Comparison of ENCODE assay signal across 24 cellular contexts in genomic region chr7:26459794-26460193, GRCh38.
DNase-seq lines count a peak whose midpoint lies in the region; ATAC-seq, FAIRE-seq and TF ChIP-seq lines count a peak whose summit lies in the region.
"Had no signal": no experiment of that assay in that cellular context is flagged by ENCODE, and none has a peak within 500 bp of the region (broad histone marks: within the 10 kb centered on the region; RNA-seq: fewer than 3 reads in every experiment).

No MANE protein-coding gene starts in this region.

- H3K4me1 ChIP-seq in body of pancreas, result peaks cover 23% of the 10 kb centered on the region
- no peaks in the 10 kb centered on the region for H3K4me1 ChIP-seq in mesenchymal stem cell (ENCODE audit: control insufficient read depth, insufficient read depth, low read depth, low read length)
- H3K4me1 ChIP-seq in pancreas, result peaks cover 12 to 21% (median 14%) of the 10 kb centered on the region in 3 donors
- 0 out of 2 replicates have a peak, but pooled peaks cover 6% of the 10 kb centered on the region for H3K4me1 ChIP-seq in HepG2 (ENCODE audit: insufficient read depth, low read length)
- H3K4me1 ChIP-seq: A549 had no signal

- H3K23ac ChIP-seq in mesenchymal stem cell (ENCODE audit: low read length in 2 of 2), result no peak overlapping the region

- peak; percentile 48 for ATAC-seq in body of pancreas
- peak; percentile 24 to 56 (median 33) for ATAC-seq in pancreas
- no peak for ATAC-seq in GM21723 (IDR thresholded peaks at IDR 0.05; ENCODE audit: unreplicated experiment)
- ATAC-seq in GM18520 (IDR thresholded peaks at IDR 0.05; ENCODE audit: unreplicated experiment), result no peak
- no peak for ATAC-seq in HepG2
- no peak for ATAC-seq in GM19035 (IDR thresholded peaks at IDR 0.05; ENCODE audit: unreplicated experiment)
- ATAC-seq: A549, HCT116, K562 had no signal

- no peak for TF ChIP-seq RAD21 in HepG2 (CRISPR knock-in tag; IDR thresholded peaks at IDR 0.05)

- H3K9ac ChIP-seq in mesenchymal stem cell (ENCODE audit: low read length) (no peak overlapping the region), HepG2 (ENCODE audit: insufficient read depth, low read depth, low read length) (no peak overlapping the region)

- H2BK15ac ChIP-seq in mesenchymal stem cell (ENCODE audit: low read depth, poor library complexity, severe bottlenecking), result no peak overlapping the region

- in situ Hi-C loops in HepG2 (cut with HindIII; ENCODE audit: extremely low pct_ligation_motif_present, low pct_unique_long_range_greater_than_20kb), result no loop called here

- CTCF ChIA-PET in HepG2 (lab: Yijun Ruan, JAX; ENCODE audit: low intra/inter-chr PET ratio, low total read pairs), result no interaction called here

- no peak overlapping the region for H3K18ac ChIP-seq in mesenchymal stem cell (ENCODE audit: low read depth in 1 of 2, low read length in 2 of 2)

- no peak overlapping the region for H3K4me2 ChIP-seq in mesenchymal stem cell (ENCODE audit: low read length, poor library complexity, severe bottlenecking)
- no peak overlapping the region for H3K4me2 ChIP-seq in HepG2 (ENCODE audit: low read depth, low read length)
- H3K4me2 ChIP-seq: A549 had no signal

- FAIRE-seq in pancreas (lab: Jason Lieb, UNC) (no peak), HepG2 (lab: Jason Lieb, UNC) (no peak)
- FAIRE-seq: A549, G401.6, GM12891, K562 had no signal

- H2BK12ac ChIP-seq in mesenchymal stem cell (ENCODE audit: low read length in 2 of 2), result no peak overlapping the region

- H3K27me3 ChIP-seq in body of pancreas (no peaks in the 10 kb centered on the region), mesenchymal stem cell (ENCODE audit: control insufficient read depth in 1 of 2, insufficient read depth in 1 of 2, low read length in 2 of 2) (peaks cover 0 to 10% of the 10 kb centered on the region in 2 experiments), pancreas (no peaks in the 10 kb centered on the region), HepG2 (ENCODE audit: control insufficient read depth in 1 of 2, insufficient read depth in 2 of 2, low read length in 2 of 2) (no peaks in the 10 kb centered on the region)

- H3K79me1 ChIP-seq in mesenchymal stem cell (replicated peaks; ENCODE audit: low read length, poor library complexity, severe bottlenecking), result no peaks in the 10 kb centered on the region

- H4K8ac ChIP-seq in mesenchymal stem cell (ENCODE audit: low read length), result peak overlapping the region; percentile 9

- H2AK5ac ChIP-seq in mesenchymal stem cell (ENCODE audit: low read length, severe bottlenecking), result no peak overlapping the region

- peak overlapping the region in 3 of 4 donors; percentile 46 to 68 (median 53) for H3K27ac ChIP-seq in body of pancreas
- no peak overlapping the region for H3K27ac ChIP-seq in mesenchymal stem cell (ENCODE audit: low read length, poor library complexity, severe bottlenecking)
- peak overlapping the region in 3 of 4 donors; percentile 13 to 53 (median 45) for H3K27ac ChIP-seq in pancreas
- no peak overlapping the region for H3K27ac ChIP-seq in HepG2 (ENCODE audit: extremely low read length, insufficient read depth, low read length)
- H3K27ac ChIP-seq: 22Rv1, A549, C4-2B, HL-60 had no signal

- no peak overlapping the region for H2BK120ac ChIP-seq in mesenchymal stem cell (ENCODE audit: low read depth, low read length)

- POLR2A ChIA-PET in HepG2 (lab: Yijun Ruan, JAX), result no interaction called here

- peak; percentile 51 for DNase-seq in DMS79 (lab: John Stamatoyannopoulos, UW)
- no peak for DNase-seq in body of pancreas
- no peak for DNase-seq in mesenchymal stem cell
- DNase-seq in pancreas, result no peak
- DNase-seq in HepG2 (ENCODE audit: low spot score), result no peak
- DNase-seq: AML-193; CD4-positive, alpha-beta T cell; DMS153; DND-41; GOT3; H7; HFFc6; IMR-90 had no signal

- H2AFZ ChIP-seq in mesenchymal stem cell (ENCODE audit: low read depth, low read length) (no peak overlapping the region), HepG2 (ENCODE audit: low read length) (no peak overlapping the region)

- no peak overlapping the region for H2BK5ac ChIP-seq in mesenchymal stem cell (ENCODE audit: low read depth, low read length, poor library complexity, severe bottlenecking)

- H3K9me3 ChIP-seq in body of pancreas, result no peaks in the 10 kb centered on the region
- H3K9me3 ChIP-seq in mesenchymal stem cell (ENCODE audit: control insufficient read depth, low read length), result no peaks in the 10 kb centered on the region
- no peaks in the 10 kb centered on the region for H3K9me3 ChIP-seq in pancreas
- no peaks in the 10 kb centered on the region for H3K9me3 ChIP-seq in HepG2 (ENCODE audit: low read length)
- H3K9me3 ChIP-seq: A549 had no signal

- BruUV-seq in HepG2 (replicated peaks; lab: Mats Ljungman, UMichigan), result no TSS peak

- H3K36me3 ChIP-seq in body of pancreas (replicated peaks in 1 of 2; ENCODE audit: insufficient read depth in 1 of 2, low read depth in 2 of 2) (no peaks in the 10 kb centered on the region), mesenchymal stem cell (ENCODE audit: control insufficient read depth in 1 of 2, insufficient read depth in 2 of 2, low read depth in 1 of 2, low read length in 2 of 2) (no peaks in the 10 kb centered on the region), pancreas (no peaks in the 10 kb centered on the region), HepG2 (replicated peaks in 1 of 2; ENCODE audit: control insufficient read depth in 1 of 2, insufficient read depth in 2 of 2, low read length in 2 of 2) (no peaks in the 10 kb centered on the region)

- H3K4me3 ChIP-seq in body of pancreas, result no peak overlapping the region
- no peak overlapping the region for H3K4me3 ChIP-seq in mesenchymal stem cell (ENCODE audit: insufficient read depth in 1 of 2, low read depth in 1 of 2, low read length in 2 of 2)
- H3K4me3 ChIP-seq in pancreas, result no peak overlapping the region
- H3K4me3 ChIP-seq in HepG2 (replicated peaks in 1 of 3; ENCODE audit: insufficient read depth in 1 of 3, low read depth in 2 of 3, low read length in 3 of 3), result no peak overlapping the region
- H3K4me3 ChIP-seq: A549, K562 had no signal

- H3K14ac ChIP-seq in mesenchymal stem cell (ENCODE audit: low read length in 2 of 2), result no peak overlapping the region

- no peaks in the 10 kb centered on the region for H4K20me1 ChIP-seq in HepG2 (ENCODE audit: insufficient read depth, low read length)

- 31 to 36% methylated on average over 5 of the region's 5 CpGs for WGBS in body of pancreas, 2 donors
- WGBS in mesenchymal stem cell, result 95% methylated on average over 2 of the region's 5 CpGs
- 17 to 28% methylated on average over 5 of the region's 5 CpGs for WGBS in pancreas, 2 donors
- 17% methylated on average over 5 of the region's 5 CpGs for WGBS in HepG2 (ENCODE audit: low lambda C conversion rate)

- H3K79me2 ChIP-seq in HepG2 (ENCODE audit: insufficient read depth, low read length), result no peaks in the 10 kb centered on the region

- H3K4ac ChIP-seq in mesenchymal stem cell (ENCODE audit: low read depth in 1 of 2, low read length in 2 of 2), result no peak overlapping the region

- intact Hi-C loops in body of pancreas (cut with DNase I), result no loop called here
- intact Hi-C loops in pancreas (cut with DNase I), result no loop called here
- intact Hi-C loops in HepG2 (cut with micrococcal nuclease; ENCODE audit: unreplicated experiment), result no loop called here

- no peak overlapping the region for H4K91ac ChIP-seq in mesenchymal stem cell (ENCODE audit: low read length)

- no peak for TF ChIP-seq CTCF in body of pancreas (IDR thresholded peaks at IDR 0.05)
- no peak for TF ChIP-seq CTCF in pancreas (IDR thresholded peaks at IDR 0.05)
- TF ChIP-seq CTCF in HepG2 (CRISPR knock-in tag; IDR thresholded peaks at IDR 0.05), result no peak

- TF ChIP-seq EP300 in HepG2 (IDR thresholded peaks at IDR 0.05; ENCODE audit: low read depth in 2 of 2, low read length in 2 of 2) (no peak), HepG2 (CRISPR knock-in tag; IDR thresholded peaks at IDR 0.05; ENCODE audit: borderline replicate concordance) (no peak)

- TF ChIP-seq POLR2A in body of pancreas (IDR thresholded peaks at IDR 0.05), result no peak
- no peak for TF ChIP-seq POLR2A in HepG2 (IDR thresholded peaks at IDR 0.05; ENCODE audit: insufficient read depth in 1 of 2, low read depth in 2 of 2, low read length in 2 of 2)

TF ChIP-seq in HepG2, 621 proteins besides CTCF, POLR2A, EP300 and RAD21:
- TF ChIP-seq NFIC (IDR thresholded peaks at IDR 0.05; ENCODE audit: low read length), result no peak
- TF ChIP-seq SRF (IDR thresholded peaks at IDR 0.05; ENCODE audit: low read depth, low read length), result no peak

Comparison
In these comparisons a context has a peak if more than half of its experiments do, and no peak if none do; other contexts are left out.
1. ATAC-seq: peak in body of pancreas (single experiment) and pancreas (4 of 4); none in GM21723 (single experiment), GM18520 (single experiment), HepG2 (single experiment) and GM19035 (single experiment).
2. H3K27ac ChIP-seq: peak in body of pancreas (3 of 4) and pancreas (3 of 4); none in mesenchymal stem cell (single experiment) and HepG2 (single experiment).